ENCODE assay signal across 10 cellular contexts in genomic region chr7:131076032-131076431, GRCh38.
A peak's percentile ranks its signal among the peaks of the same experiment; 100 is the strongest.
DNase-seq lines count a peak whose midpoint lies in the region; ATAC-seq, FAIRE-seq and TF ChIP-seq lines count a peak whose summit lies in the region.
"Had no signal": no experiment of that assay in that cellular context is flagged by ENCODE, and none has a peak within 500 bp of the region (broad histone marks: within the 10 kb centered on the region; RNA-seq: fewer than 3 reads in every experiment).

No MANE protein-coding gene starts in this region.

- H4K20me1 ChIP-seq in IMR-90 (ENCODE audit: insufficient read depth, low read length) (peaks cover 42% of the 10 kb centered on the region), PC-9 (ENCODE audit: insufficient read depth) (peaks cover 87% of the 10 kb centered on the region)

- peaks cover 5% of the 10 kb centered on the region for H3K27me3 Mint-ChIP-seq in CD4-positive, CD25-positive, alpha-beta regulatory T cell

- H3K14ac ChIP-seq in IMR-90 (replicated peaks; ENCODE audit: low read depth, low read length) = no peak overlapping the region

- peaks cover 27% of the 10 kb centered on the region for H3K36me3 Mint-ChIP-seq in CD4-positive, CD25-positive, alpha-beta regulatory T cell
- H3K36me3 Mint-ChIP-seq: mesothelial cell of epicardium had no signal

- peak overlapping the region; percentile 61 for H2BK5ac ChIP-seq in IMR-90 (ENCODE audit: low read depth, low read length, poor library complexity, severe bottlenecking)

- no peaks in the 10 kb centered on the region for H3K9me2 ChIP-seq in PC-9 (ENCODE audit: insufficient read depth)

- BruUV-seq in IMR-90 (replicated peaks; lab: Mats Ljungman, UMichigan) (no TSS peak), PC-9 (replicated peaks; lab: Mats Ljungman, UMichigan) (no TSS peak)

- H3K27ac Mint-ChIP-seq in CD4-positive, CD25-positive, alpha-beta regulatory T cell = peak overlapping the region; percentile 38 to 73 (median 41)

- peak overlapping the region; percentile 82; the same call in 1 of the 2 replicates for H2AK5ac ChIP-seq in IMR-90 (ENCODE audit: low read depth, low read length)

- H3K27ac ChIP-seq in CD4-positive, CD25-positive, alpha-beta regulatory T cell (ENCODE audit: insufficient read depth, low read length, poor library complexity, severe bottlenecking) = no peak overlapping the region
- peak overlapping the region; percentile 32; the same call in 1 of the 2 replicates for H3K27ac ChIP-seq in IMR-90 (ENCODE audit: insufficient read depth, low read length)
- no peak overlapping the region for H3K27ac ChIP-seq in PC-9

- CTCF ChIA-PET in IMR-90 (lab: Yijun Ruan, JAX) (interaction anchor here (1.2 kb wide), 1 partner anchor 227 kb away, joined by 6 read pairs; no protein-coding TSS in a partner anchor), PC-9 (lab: Charles Lee) (no interaction called here)

- H3K9me3 ChIP-seq in CD4-positive, CD25-positive, alpha-beta regulatory T cell (ENCODE audit: control insufficient read depth in 2 of 2, low read length in 2 of 2) = no peaks in the 10 kb centered on the region
- H3K9me3 ChIP-seq in IMR-90 (ENCODE audit: control insufficient read depth, insufficient read depth, low read length) = no peaks in the 10 kb centered on the region
- H3K9me3 ChIP-seq in PC-9 (ENCODE audit: insufficient read depth, low read depth) = no peaks in the 10 kb centered on the region

- H3K4ac ChIP-seq in IMR-90 (ENCODE audit: low read depth, low read length) = no peak overlapping the region; the same call in 1 of the 2 replicates

- peaks cover 58% of the 10 kb centered on the region for H3K36me3 ChIP-seq in CD4-positive, CD25-positive, alpha-beta regulatory T cell (ENCODE audit: control insufficient read depth, insufficient read depth, low read length)
- H3K36me3 ChIP-seq in IMR-90 (ENCODE audit: control insufficient read depth, insufficient read depth, low read length) (peaks cover 11% of the 10 kb centered on the region), bronchial epithelial cell (ENCODE audit: control insufficient read depth, insufficient read depth, low read length) (no peaks in the 10 kb centered on the region), PC-9 (ENCODE audit: low read depth) (peaks cover 69% of the 10 kb centered on the region)

- DNase-seq in CD4-positive, CD25-positive, alpha-beta regulatory T cell = no peak
- DNase-seq in IMR-90 (peak; percentile 92), bronchial epithelial cell (ENCODE audit: low read depth) (peak; percentile 79), non-pigmented ciliary epithelial cell (ENCODE audit: low read depth) (peak; percentile 66), GM20000 (ENCODE audit: low spot score) (no peak), PC-9 (no peak)
- no peak for DNase-seq in stimulated activated CD8-positive, alpha-beta memory T cell treated with anti-CD3 and anti-CD28 coated beads, Interleukin-4, amount 100 ng/mL, for 48 hours
- DNase-seq: NCI-H524 treated with DMSO at 0.1 percent for 48 hours had no signal

- H3K9ac ChIP-seq in IMR-90 (ENCODE audit: low read depth, low read length) = no peak overlapping the region

- no peak overlapping the region for H3K56ac ChIP-seq in IMR-90 (ENCODE audit: extremely low read depth, insufficient read depth, low read length)

- in situ Hi-C loops in IMR-90 (cut with MboI; ENCODE audit: low sequenced_read_pairs) = loop anchor here (10.0 kb wide), 1 partner anchor 349 kb away; no protein-coding TSS in a partner anchor

- H3K18ac ChIP-seq in IMR-90 (ENCODE audit: low read depth, low read length) = peak overlapping the region; percentile 42; the same call in 1 of the 2 replicates

- H2BK20ac ChIP-seq in IMR-90 (ENCODE audit: low read depth, low read length) = peak overlapping the region; percentile 56; the same call in 1 of the 2 replicates

- POLR2A ChIA-PET in IMR-90 (lab: Charles Lee; ENCODE audit: unreplicated experiment) = no interaction called here
- POLR2A ChIA-PET in PC-9 (lab: Charles Lee; ENCODE audit: unreplicated experiment) = interaction anchor here (0.6 kb wide), 1 partner anchor 48 kb away, joined by 4 read pairs; no protein-coding TSS in a partner anchor

- peak overlapping the region; percentile 27; the same call in 1 of the 2 replicates for H4K91ac ChIP-seq in IMR-90 (ENCODE audit: insufficient read depth, low read depth, low read length)

- H2BK15ac ChIP-seq in IMR-90 (ENCODE audit: low read depth, low read length) = 0 out of 3 replicates have a peak overlapping the region, but pooled peaks have one; percentile 46

- no peak overlapping the region for H2AFZ ChIP-seq in IMR-90 (replicated peaks; ENCODE audit: low read length, poor library complexity)
- no peak overlapping the region for H2AFZ ChIP-seq in PC-9

- peak overlapping the region; percentile 74 for H2BK120ac ChIP-seq in IMR-90 (ENCODE audit: low read depth, low read length)

- no peak for ATAC-seq in CD4-positive, CD25-positive, alpha-beta regulatory T cell (ENCODE audit: low read depth in 2 of 2)
- peak; percentile 86 for ATAC-seq in IMR-90 (ENCODE audit: low read depth)
- no peak for ATAC-seq in HG02798 (IDR thresholded peaks at IDR 0.05; ENCODE audit: poor library complexity, unreplicated experiment)

- H3K4me2 ChIP-seq in IMR-90 (ENCODE audit: low read depth, low read length) (peak overlapping the region; percentile 64; the same call in 1 of the 2 replicates), PC-9 (no peak overlapping the region)

- intact Hi-C loops in IMR-90 (cut with micrococcal nuclease) (loop anchor here (2.0 kb wide), 1 partner anchor 31 kb away; no protein-coding TSS in a partner anchor), PC-9 (cut with micrococcal nuclease; ENCODE audit: unreplicated experiment) (no loop called here)

- H3K9me1 ChIP-seq in IMR-90 (ENCODE audit: insufficient read depth, low read length) = peaks cover 8% of the 10 kb centered on the region

- H3K9me3 Mint-ChIP-seq in CD4-positive, CD25-positive, alpha-beta regulatory T cell = no peaks in the 10 kb centered on the region
- H3K9me3 Mint-ChIP-seq: mesothelial cell of epicardium had no signal

- peak overlapping the region; percentile 27 to 56 (median 36) for H3K4me3 Mint-ChIP-seq in CD4-positive, CD25-positive, alpha-beta regulatory T cell
- H3K4me3 Mint-ChIP-seq: mesothelial cell of epicardium had no signal

- H3K27me3 ChIP-seq in CD4-positive, CD25-positive, alpha-beta regulatory T cell (ENCODE audit: control insufficient read depth, insufficient read depth, low read length) = no peaks in the 10 kb centered on the region
- H3K27me3 ChIP-seq in IMR-90 (ENCODE audit: control insufficient read depth, insufficient read depth, low read length) (no peaks in the 10 kb centered on the region), bronchial epithelial cell (ENCODE audit: control insufficient read depth, insufficient read depth, low read length) (no peaks in the 10 kb centered on the region), PC-9 (ENCODE audit: insufficient read depth, low read depth) (no peaks in the 10 kb centered on the region)

- H2AK9ac ChIP-seq in IMR-90 (replicated peaks; ENCODE audit: low read depth, low read length, poor library complexity) = no peak overlapping the region

- H3K79me1 ChIP-seq in IMR-90 (ENCODE audit: low read depth in 1 of 2, low read length in 2 of 2) = peaks cover 18 to 71% of the 10 kb centered on the region in 2 experiments

- dilution Hi-C loops in IMR-90 (cut with HindIII; ENCODE audit: low sequenced_read_pairs, unreplicated experiment) = no loop called here

- peaks cover 99% of the 10 kb centered on the region for H3K79me2 ChIP-seq in PC-9 (ENCODE audit: low read depth)

- peaks cover 78% of the 10 kb centered on the region for H3F3A ChIP-seq in PC-9 (ENCODE audit: insufficient read depth, low read depth)

- H4K5ac ChIP-seq in IMR-90 (ENCODE audit: low read depth, low read length) = no peak overlapping the region

- FAIRE-seq in bronchial epithelial cell (lab: Jason Lieb, UNC) = no peak

- H3K4me1 Mint-ChIP-seq in CD4-positive, CD25-positive, alpha-beta regulatory T cell = peaks cover 41 to 57% (median 51%) of the 10 kb centered on the region in 4 donors

- peak; percentile 29 for TF ChIP-seq RAD21 in IMR-90 (IDR thresholded peaks at IDR 0.05; ENCODE audit: low read length)

- H3K4me3 ChIP-seq in CD4-positive, CD25-positive, alpha-beta regulatory T cell (ENCODE audit: low read depth, low read length) = peak overlapping the region; percentile 35
- no peak overlapping the region for H3K4me3 ChIP-seq in IMR-90 (ENCODE audit: insufficient read depth, low read depth, low read length)
- H3K4me3 ChIP-seq in bronchial epithelial cell (ENCODE audit: low read depth, low read length) = no peak overlapping the region
- H3K4me3 ChIP-seq in PC-9 = no peak overlapping the region

- no peak; the same call in 1 of the 2 replicates for TF ChIP-seq POLR2A in IMR-90 (IDR thresholded peaks at IDR 0.05; ENCODE audit: low read depth, low read length)

- H3K23ac ChIP-seq in IMR-90 (ENCODE audit: low read depth, low read length) = peak overlapping the region; percentile 50; the same call in 1 of the 2 replicates

- peaks cover 87% of the 10 kb centered on the region for H3K4me1 ChIP-seq in CD4-positive, CD25-positive, alpha-beta regulatory T cell (ENCODE audit: control insufficient read depth, insufficient read depth, low read length, poor library complexity, severe bottlenecking)
- H3K4me1 ChIP-seq in IMR-90 (ENCODE audit: control insufficient read depth, insufficient read depth, low read length) = peaks cover 17% of the 10 kb centered on the region
- no peaks in the 10 kb centered on the region for H3K4me1 ChIP-seq in PC-9 (replicated peaks; ENCODE audit: insufficient read depth)

- TF ChIP-seq CTCF in IMR-90 (conservative IDR thresholded peaks at IDR 0.05; ENCODE audit: low read depth, low read length) (no peak; the same call in 1 of the 2 replicates), bronchial epithelial cell (IDR thresholded peaks at IDR 0.05; ENCODE audit: insufficient read depth, low read length, severe bottlenecking) (no peak), GM20000 (IDR thresholded peaks at IDR 0.05; ENCODE audit: extremely low read depth, missing control alignments) (no peak), PC-9 (conservative IDR thresholded peaks at IDR 0.05) (no peak)

- WGBS in IMR-90 (ENCODE audit: extremely low coverage in 2 of 2, insufficient read length in 1 of 2), 2 experiments = 0% methylated on average over 1 of the region's 3 CpGs; no CpG with 5 or more reads in 1 of the 2 experiments

- H4K8ac ChIP-seq in IMR-90 (ENCODE audit: low read depth in 2 of 2, low read length in 2 of 2) = peak overlapping the region in 1 of 2 experiments; percentile 48; a peak in 2 of 4 replicates

TF ChIP-seq in IMR-90, 13 proteins besides CTCF, POLR2A, EP300 and RAD21:
- TF ChIP-seq FOS (IDR thresholded peaks at IDR 0.05; ENCODE audit: low read depth, low read length) (peak; percentile 67), BHLHE40 (IDR thresholded peaks at IDR 0.05; ENCODE audit: low read depth, low read length) (0 out of 2 replicates have a peak, but pooled peaks have one; percentile 9), RCOR1 (IDR thresholded peaks at IDR 0.05; ENCODE audit: insufficient replicate concordance, low read length) (no peak), MAFK (IDR thresholded peaks at IDR 0.05; ENCODE audit: low read depth, low read length) (peak; percentile 73)

Comparison
In these comparisons a context has a peak if more than half of its experiments do, and no peak if none do; other contexts are left out.
1. DNase-seq: peak in IMR-90 (single experiment), bronchial epithelial cell (single experiment) and non-pigmented ciliary epithelial cell (single experiment); none in CD4-positive, CD25-positive, alpha-beta regulatory T cell (0 of 3), GM20000 (single experiment), PC-9 (0 of 2) and stimulated activated CD8-positive, alpha-beta memory T cell treated with anti-CD3 and anti-CD28 coated beads, Interleukin-4, amount 100 ng/mL, for 48 hours (single experiment).